In genomic region chr14:20630340-20631022, GRCh38 we compare ENCODE assay signal across 8 cellular contexts. TPM values are rescaled to one million over a fixed set of nuclear protein-coding genes. Genes with fewer than 3 reads are reported as not detected.
DNase-seq lines count a peak whose midpoint lies in the region; ATAC-seq, FAIRE-seq and TF ChIP-seq lines count a peak whose summit lies in the region.

No MANE protein-coding gene starts in this region.

- H3K4me1 Mint-ChIP-seq in activated CD8-positive, alpha-beta memory T cell treated with anti-CD3 and anti-CD28 coated beads, Interleukin-2, amount 10 ng/mL, durations not matched to agents 7 days and 5 days = peaks cover 59% of the 10 kb centered on the region

- DNase-seq in NCI-H510A treated with DMSO at 0.1 percent for 48 hours (lab: John Stamatoyannopoulos, UW) = peak; percentile 16
- DNase-seq in NCI-H510A (lab: John Stamatoyannopoulos, UW) = no peak
- peak; percentile 55 for DNase-seq in M059J (ENCODE audit: low read depth)
- DNase-seq in activated CD8-positive, alpha-beta memory T cell treated with anti-CD3 and anti-CD28 coated beads, Interleukin-2, amount 10 ng/mL, durations not matched to agents 7 days and 5 days = peak; percentile 53
- peak; percentile 22 for DNase-seq in germinal center (ENCODE audit: low spot score)
- DNase-seq in psoas muscle = no peak
- no peak for DNase-seq in frontal cortex (ENCODE audit: low spot score in 2 of 2)

- ATAC-seq in activated CD8-positive, alpha-beta memory T cell treated with anti-CD3 and anti-CD28 coated beads, Interleukin-2, amount 10 ng/mL, durations not matched to agents 7 days and 5 days = peak; percentile 26
- ATAC-seq in psoas muscle (peak in 2 of 4 donors; percentile 10 to 23), HG02642 (IDR thresholded peaks at IDR 0.05; ENCODE audit: poor library complexity, unreplicated experiment) (no peak)

- H3K27me3 Mint-ChIP-seq in activated CD8-positive, alpha-beta memory T cell treated with anti-CD3 and anti-CD28 coated beads, Interleukin-2, amount 10 ng/mL, durations not matched to agents 7 days and 5 days = peaks cover 87% of the 10 kb centered on the region

- no peaks in the 10 kb centered on the region for H3K9me3 ChIP-seq in psoas muscle

- peak overlapping the region; percentile 65 for H3K27ac Mint-ChIP-seq in activated CD8-positive, alpha-beta memory T cell treated with anti-CD3 and anti-CD28 coated beads, Interleukin-2, amount 10 ng/mL, durations not matched to agents 7 days and 5 days

- peak overlapping the region; percentile 70 for H3K4me3 Mint-ChIP-seq in activated CD8-positive, alpha-beta memory T cell treated with anti-CD3 and anti-CD28 coated beads, Interleukin-2, amount 10 ng/mL, durations not matched to agents 7 days and 5 days

- no peaks in the 10 kb centered on the region for H3K9me3 Mint-ChIP-seq in activated CD8-positive, alpha-beta memory T cell treated with anti-CD3 and anti-CD28 coated beads, Interleukin-2, amount 10 ng/mL, durations not matched to agents 7 days and 5 days (ENCODE audit: low read depth)

- H3K27me3 ChIP-seq in psoas muscle (ENCODE audit: insufficient read depth in 3 of 3, low read length in 2 of 3) = peaks cover 0 to 77% (median 16%) of the 10 kb centered on the region in 3 donors

- intact Hi-C loops in psoas muscle (cut with DNase I) = loop anchor here in 1 of 2 donors (5.0 kb wide), 1 partner anchor 52 kb away; the partner anchor contains the start of gene RNASE4

- no peak overlapping the region for H3K27ac ChIP-seq in psoas muscle

- no peak for TF ChIP-seq CTCF in psoas muscle (IDR thresholded peaks at IDR 0.05)

- H3K36me3 ChIP-seq in psoas muscle (ENCODE audit: insufficient read depth in 1 of 2, low read depth in 1 of 2) = no peaks in the 10 kb centered on the region

- 1 to 5% (median 4%) methylated on average over 23 of the region's 23 CpGs for WGBS in psoas muscle, 3 donors

- CTCF ChIA-PET in activated CD8-positive, alpha-beta memory T cell treated with anti-CD3 and anti-CD28 coated beads, Interleukin-2, amount 10 ng/mL, durations not matched to agents 7 days and 5 days (lab: Charles Lee) = interaction anchor here (0.8 to 3.5 kb wide), 6 partner anchors 17 to 215 kb away, joined by 3 to 28 read pairs (median 14); no protein-coding TSS in a partner anchor

- peak overlapping the region; percentile 49 for H3K4me3 ChIP-seq in psoas muscle

- peaks cover 14% of the 10 kb centered on the region for H3K4me1 ChIP-seq in psoas muscle

- no peak for FAIRE-seq in frontal cortex (lab: Jason Lieb, UNC)

- peaks cover 2% of the 10 kb centered on the region for H3K36me3 Mint-ChIP-seq in activated CD8-positive, alpha-beta memory T cell treated with anti-CD3 and anti-CD28 coated beads, Interleukin-2, amount 10 ng/mL, durations not matched to agents 7 days and 5 days

RNA-seq across cellular contexts. Expression of gene OR6S1, which starts 11.0 kb away (rescaled TPM):
- not detected in 2 replicates for total RNA-seq in M059J (2014; rRNA removed; shearing (Covaris generic))
- not detected for total RNA-seq in activated CD8-positive, alpha-beta memory T cell treated with anti-CD3 and anti-CD28 coated beads, Interleukin-2, amount 10 ng/mL, durations not matched to agents 7 days and 5 days
- total RNA-seq in psoas muscle (not detected), frontal cortex (not detected)
- not detected for polyA plus RNA-seq in psoas muscle

RNA-seq across cellular contexts. Expression of gene RNASE12, which starts 39.3 kb away (rescaled TPM):
- not detected in 2 replicates for total RNA-seq in M059J (2014; rRNA removed; shearing (Covaris generic))
- total RNA-seq in activated CD8-positive, alpha-beta memory T cell treated with anti-CD3 and anti-CD28 coated beads, Interleukin-2, amount 10 ng/mL, durations not matched to agents 7 days and 5 days = not detected
- total RNA-seq in psoas muscle = not detected
- polyA plus RNA-seq in psoas muscle = not detected
- not detected for total RNA-seq in frontal cortex

RNA-seq across cellular contexts. Expression of gene RNASE11, which starts 42.7 kb away (rescaled TPM):
- total RNA-seq in M059J (2014; rRNA removed; shearing (Covaris generic)) = not detected in 2 replicates
- total RNA-seq in activated CD8-positive, alpha-beta memory T cell treated with anti-CD3 and anti-CD28 coated beads, Interleukin-2, amount 10 ng/mL, durations not matched to agents 7 days and 5 days = not detected
- total RNA-seq in psoas muscle = not detected
- not detected for polyA plus RNA-seq in psoas muscle
- total RNA-seq in frontal cortex = not detected

RNA-seq across cellular contexts. Expression of gene RNASE4, which starts 53.9 kb away (rescaled TPM):
- 12.1 and 13.3 TPM in 2 replicates for total RNA-seq in M059J (2014; rRNA removed; shearing (Covaris generic))
- 1 to 10 TPM in 1 of 2 experiments, under 1 TPM in 1; 0.75 to 2.1 TPM for total RNA-seq in activated CD8-positive, alpha-beta memory T cell treated with anti-CD3 and anti-CD28 coated beads, Interleukin-2, amount 10 ng/mL, durations not matched to agents 7 days and 5 days
- 10 to 100 TPM in 1 of 4 donors, 1 to 10 TPM in 2, under 1 TPM in 1; 0.77 to 11.1 (median 4.2) TPM for total RNA-seq in psoas muscle
- polyA plus RNA-seq in psoas muscle = 10 to 100 TPM in 1 of 3 donors, 1 to 10 TPM in 2; 7.6 to 10.7 (median 8.6) TPM
- total RNA-seq in frontal cortex = 1.2 TPM

RNA-seq across cellular contexts. Expression of gene ANG, which starts 58.1 kb away (rescaled TPM):
- total RNA-seq in M059J (2014; rRNA removed; shearing (Covaris generic)) = 2.8 and 3.0 TPM in 2 replicates
- 1 to 10 TPM; 1.5 to 2.5 TPM for total RNA-seq in activated CD8-positive, alpha-beta memory T cell treated with anti-CD3 and anti-CD28 coated beads, Interleukin-2, amount 10 ng/mL, durations not matched to agents 7 days and 5 days
- 1 to 10 TPM; 1.3 to 6.5 (median 1.8) TPM for total RNA-seq in psoas muscle
- 1 to 10 TPM; 3.5 to 4.8 (median 3.5) TPM for polyA plus RNA-seq in psoas muscle
- 0.82 TPM for total RNA-seq in frontal cortex

Comparison
In these comparisons a context has a peak if more than half of its experiments do, and no peak if none do; other contexts are left out.
1. DNase-seq: peak in NCI-H510A treated with DMSO at 0.1 percent for 48 hours (single experiment), M059J (single experiment), activated CD8-positive, alpha-beta memory T cell treated with anti-CD3 and anti-CD28 coated beads, Interleukin-2, amount 10 ng/mL, durations not matched to agents 7 days and 5 days (single experiment) and germinal center (single experiment); none in NCI-H510A (single experiment), psoas muscle (0 of 2) and frontal cortex (0 of 2).